In the genomic region with DNA sequence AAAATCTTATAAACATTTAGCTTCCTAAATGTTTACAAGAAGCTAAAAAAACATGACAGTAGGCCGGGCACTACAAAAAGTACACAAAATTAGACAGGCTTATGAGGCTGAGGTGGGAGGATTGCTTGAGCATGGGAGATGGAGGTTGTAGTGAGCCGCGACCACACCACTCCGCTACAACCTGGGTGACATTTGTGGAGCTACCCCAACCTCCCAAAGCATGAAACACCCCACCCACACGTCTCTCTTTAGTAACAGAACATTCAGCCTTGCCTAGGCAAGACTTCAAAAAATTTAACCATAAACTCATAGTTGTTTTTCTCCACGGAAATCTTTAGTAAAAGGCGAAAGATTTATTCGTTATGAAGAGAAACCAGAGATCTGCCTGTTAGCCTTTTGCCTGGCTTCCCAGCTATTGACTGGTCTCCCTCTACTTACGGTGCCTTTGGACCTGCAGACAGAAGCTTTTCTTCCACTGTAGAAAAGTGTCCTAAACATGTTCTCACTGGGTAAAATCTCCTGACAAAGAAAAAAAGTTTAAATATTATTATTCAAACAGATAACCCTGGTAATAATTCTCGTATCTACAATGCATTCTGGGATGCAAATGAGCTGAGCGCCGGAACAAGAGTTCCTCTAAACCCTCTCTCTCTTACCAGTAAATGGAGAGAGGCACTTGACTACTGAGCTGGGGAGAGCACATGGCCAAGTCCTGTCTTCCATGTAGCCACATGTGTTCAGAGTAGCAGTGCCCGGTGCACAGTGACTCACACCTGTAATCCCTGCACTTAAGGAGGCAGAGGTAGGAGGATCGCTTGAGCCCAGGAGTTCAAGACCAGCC, we compare ENCODE assay signal across 8 cellular contexts. TPM values are rescaled to one million over a fixed set of nuclear protein-coding genes. Genes with fewer than 3 reads are reported as not detected.
DNase-seq lines count a peak whose midpoint lies in the region; ATAC-seq, FAIRE-seq and TF ChIP-seq lines count a peak whose summit lies in the region.

No MANE protein-coding gene starts in this region.

- H3K36me3 Mint-ChIP-seq in activated naive CD8-positive, alpha-beta T cell treated with anti-CD3 and anti-CD28 coated beads, Interleukin-2, amount 50 U/mL, for 24 hours (ENCODE audit: low read depth): peaks cover 4% of the 10 kb centered on the region

- H3K27ac ChIP-seq in SK-N-MC: peak overlapping the region; percentile 99

- peak; percentile 56 for DNase-seq in GM12891 (ENCODE audit: insufficient read length, low spot score)
- peak; percentile 94 for DNase-seq in HCEC 1CT
- DNase-seq in LoVo (ENCODE audit: low spot score): peak; percentile 90
- peak; percentile 98 for DNase-seq in SK-N-MC (ENCODE audit: low read depth, low spot score)
- peak; percentile 84 for DNase-seq in activated naive CD8-positive, alpha-beta T cell treated with anti-CD3 and anti-CD28 coated beads, Interleukin-2, amount 50 U/mL, for 24 hours
- DNase-seq in iPS-NIHi11 (ENCODE audit: low spot score): peak; percentile 62
- peak; percentile 92 for DNase-seq in stimulated activated CD4-positive, alpha-beta T cell treated with anti-CD3 and anti-CD28 coated beads, Interleukin-1b, Interleukin-23, amount 100 ng/mL, for 48 hours
- no peak for DNase-seq in amniotic stem cell (lab: John Stamatoyannopoulos, UW)

- no peaks in the 10 kb centered on the region for H3K36me3 ChIP-seq in SK-N-MC (ENCODE audit: insufficient read depth, low read length)

- FAIRE-seq in GM12891 (lab: Jason Lieb, UNC): peak; percentile 92

- no peaks in the 10 kb centered on the region for H3K9me3 ChIP-seq in SK-N-MC (ENCODE audit: low read depth, low read length)

- H3K27ac Mint-ChIP-seq in activated naive CD8-positive, alpha-beta T cell treated with anti-CD3 and anti-CD28 coated beads, Interleukin-2, amount 50 U/mL, for 24 hours: peak overlapping the region; percentile 100

- H3K4me3 ChIP-seq in SK-N-MC: peak overlapping the region; percentile 40

- ATAC-seq in activated naive CD8-positive, alpha-beta T cell treated with anti-CD3 and anti-CD28 coated beads, Interleukin-2, amount 50 U/mL, for 24 hours: peak; percentile 91

- H3K9me3 Mint-ChIP-seq in activated naive CD8-positive, alpha-beta T cell treated with anti-CD3 and anti-CD28 coated beads, Interleukin-2, amount 50 U/mL, for 24 hours: no peaks in the 10 kb centered on the region

- peak overlapping the region; percentile 89 for H3K9ac ChIP-seq in SK-N-MC (ENCODE audit: insufficient read length)

- H3K4me3 Mint-ChIP-seq in activated naive CD8-positive, alpha-beta T cell treated with anti-CD3 and anti-CD28 coated beads, Interleukin-2, amount 50 U/mL, for 24 hours: peak overlapping the region; percentile 56

- H3K27me3 Mint-ChIP-seq in activated naive CD8-positive, alpha-beta T cell treated with anti-CD3 and anti-CD28 coated beads, Interleukin-2, amount 50 U/mL, for 24 hours: no peaks in the 10 kb centered on the region

- H3K4me1 Mint-ChIP-seq in activated naive CD8-positive, alpha-beta T cell treated with anti-CD3 and anti-CD28 coated beads, Interleukin-2, amount 50 U/mL, for 24 hours: peaks cover 81% of the 10 kb centered on the region

- TF ChIP-seq POLR2A in GM12891 (IDR thresholded peaks at IDR 0.05; ENCODE audit: low read depth, low read length): peak; percentile 100

TF ChIP-seq in GM12891, 5 proteins besides CTCF, POLR2A, EP300 and RAD21:
- TF ChIP-seq POLR2AphosphoS5 (IDR thresholded peaks at IDR 0.05; ENCODE audit: low read depth, low read length): peak; percentile 100
- peak; percentile 100 for TF ChIP-seq POU2F2 (IDR thresholded peaks at IDR 0.05; ENCODE audit: low read depth, low read length)
- peak; percentile 46 for TF ChIP-seq SPI1 (IDR thresholded peaks at IDR 0.05; ENCODE audit: low read depth, low read length)
- peak; percentile 93 for TF ChIP-seq TAF1 (IDR thresholded peaks at IDR 0.05; ENCODE audit: low read depth, low read length)
- peak; percentile 75 for TF ChIP-seq PAX5 (IDR thresholded peaks at IDR 0.05; ENCODE audit: insufficient read depth, low read length, severe bottlenecking)

RNA-seq across cellular contexts. Expression of a gene that starts 9.2 kb away (rescaled TPM):
- not detected for polyA plus RNA-seq in GM12891 (2012; ENCODE audit: low read depth, missing spikeins)

RNA-seq across cellular contexts. Expression of a gene that starts 17.9 kb away (rescaled TPM):
- 36.3 TPM for polyA plus RNA-seq in GM12891 (2012; ENCODE audit: low read depth, missing spikeins)

RNA-seq across cellular contexts. Expression of a gene that starts 47.2 kb away (rescaled TPM):
- polyA plus RNA-seq in GM12891 (2012; ENCODE audit: low read depth, missing spikeins): 41.9 TPM

RNA-seq across cellular contexts. Expression of a gene that starts 47.5 kb away (rescaled TPM):
- polyA plus RNA-seq in GM12891 (2012; ENCODE audit: low read depth, missing spikeins): 9.4 TPM

RNA-seq across cellular contexts. Expression of a gene that starts 53.6 kb away (rescaled TPM):
- polyA plus RNA-seq in GM12891 (2012; ENCODE audit: low read depth, missing spikeins): 4,239 TPM
